Comparison of ENCODE assay signal across 1 cellular context in the genomic region with DNA sequence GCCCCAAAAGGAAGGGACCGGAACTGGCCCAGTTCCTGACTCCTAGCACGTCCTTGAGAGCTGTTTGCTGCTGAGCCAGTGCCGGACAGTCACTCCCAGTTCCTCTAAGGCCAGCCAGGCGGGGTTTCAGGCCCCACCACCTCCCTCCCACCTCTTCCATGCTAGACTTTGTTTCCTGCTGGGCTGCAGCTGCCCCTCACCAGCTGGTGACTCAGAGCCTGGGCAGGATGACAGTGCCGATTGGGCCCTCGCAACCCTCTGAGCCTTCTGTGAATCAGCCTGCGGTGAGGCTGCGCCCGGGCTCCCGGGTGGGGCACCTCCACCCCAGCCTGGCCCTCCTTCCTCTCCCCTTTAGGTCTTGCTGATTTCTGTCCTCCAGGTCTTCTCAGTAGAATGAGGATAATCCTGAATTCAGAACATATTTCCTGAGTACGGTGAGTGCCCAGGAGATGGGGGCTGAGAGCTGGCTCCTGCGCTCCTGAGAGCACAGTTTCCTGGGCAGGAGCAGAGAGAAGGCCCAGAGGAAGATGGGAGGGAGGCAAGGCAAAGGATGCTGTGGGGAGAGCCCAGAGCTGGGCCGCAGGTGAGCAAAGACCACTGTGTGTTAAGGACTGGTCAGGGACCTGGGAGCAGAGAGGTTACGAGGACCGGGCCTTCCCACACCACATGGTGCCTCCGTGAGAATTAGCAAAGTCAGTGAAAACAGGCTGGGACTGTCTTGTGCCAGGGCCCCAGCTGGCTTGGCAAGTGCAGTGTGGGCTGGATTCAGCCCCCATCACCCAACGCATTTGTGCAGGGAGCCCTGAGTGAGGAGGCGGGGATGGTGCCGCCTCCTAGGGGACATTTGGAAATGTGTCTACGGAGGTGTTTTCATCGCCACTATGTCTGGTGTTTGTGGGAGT.
TF ChIP-seq lines count a peak whose summit lies in the region.

No MANE protein-coding gene starts in this region.

TF ChIP-seq in HEK293, 187 proteins besides CTCF, POLR2A, EP300 and RAD21 (continued from another document):
- TF ChIP-seq PRDM10 (tag by site-specific recombination; IDR thresholded peaks at IDR 0.05): no peak
- TF ChIP-seq ZNF654 (tag by site-specific recombination; IDR thresholded peaks at IDR 0.05; ENCODE audit: low read depth): no peak
- no peak for TF ChIP-seq ZFP41 (tag by site-specific recombination; IDR thresholded peaks at IDR 0.05; ENCODE audit: borderline replicate concordance)
- TF ChIP-seq ZNF248 (tag by site-specific recombination; IDR thresholded peaks at IDR 0.05): no peak
- no peak for TF ChIP-seq ZNF202 (tag by site-specific recombination; IDR thresholded peaks at IDR 0.05; ENCODE audit: borderline replicate concordance)
- TF ChIP-seq HOXC10 (CRISPR knock-in tag; IDR thresholded peaks at IDR 0.05): no peak
- TF ChIP-seq, protein P1, sequence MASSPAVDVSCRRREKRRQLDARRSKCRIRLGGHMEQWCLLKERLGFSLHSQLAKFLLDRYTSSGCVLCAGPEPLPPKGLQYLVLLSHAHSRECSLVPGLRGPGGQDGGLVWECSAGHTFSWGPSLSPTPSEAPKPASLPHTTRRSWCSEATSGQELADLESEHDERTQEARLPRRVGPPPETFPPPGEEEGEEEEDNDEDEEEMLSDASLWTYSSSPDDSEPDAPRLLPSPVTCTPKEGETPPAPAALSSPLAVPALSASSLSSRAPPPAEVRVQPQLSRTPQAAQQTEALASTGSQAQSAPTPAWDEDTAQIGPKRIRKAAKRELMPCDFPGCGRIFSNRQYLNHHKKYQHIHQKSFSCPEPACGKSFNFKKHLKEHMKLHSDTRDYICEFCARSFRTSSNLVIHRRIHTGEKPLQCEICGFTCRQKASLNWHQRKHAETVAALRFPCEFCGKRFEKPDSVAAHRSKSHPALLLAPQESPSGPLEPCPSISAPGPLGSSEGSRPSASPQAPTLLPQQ (tag by site-specific recombination; IDR thresholded peaks at IDR 0.05): peak; percentile 98
- no peak for TF ChIP-seq ZNF747 (tag by site-specific recombination; IDR thresholded peaks at IDR 0.05)
- peak; percentile 91 for TF ChIP-seq ZFHX2 (tag by site-specific recombination; conservative IDR thresholded peaks at IDR 0.05)
- peak; percentile 81 for TF ChIP-seq EGR2 (tag by site-specific recombination; IDR thresholded peaks at IDR 0.05; ENCODE audit: low read depth)
- TF ChIP-seq ZNF121 (tag by site-specific recombination; IDR thresholded peaks at IDR 0.05): no peak
- no peak for TF ChIP-seq ZBTB48 (tag by site-specific recombination; IDR thresholded peaks at IDR 0.05)
- TF ChIP-seq ZBTB49 (tag by site-specific recombination; IDR thresholded peaks at IDR 0.05; ENCODE audit: low read depth): no peak
- TF ChIP-seq, protein P2, sequence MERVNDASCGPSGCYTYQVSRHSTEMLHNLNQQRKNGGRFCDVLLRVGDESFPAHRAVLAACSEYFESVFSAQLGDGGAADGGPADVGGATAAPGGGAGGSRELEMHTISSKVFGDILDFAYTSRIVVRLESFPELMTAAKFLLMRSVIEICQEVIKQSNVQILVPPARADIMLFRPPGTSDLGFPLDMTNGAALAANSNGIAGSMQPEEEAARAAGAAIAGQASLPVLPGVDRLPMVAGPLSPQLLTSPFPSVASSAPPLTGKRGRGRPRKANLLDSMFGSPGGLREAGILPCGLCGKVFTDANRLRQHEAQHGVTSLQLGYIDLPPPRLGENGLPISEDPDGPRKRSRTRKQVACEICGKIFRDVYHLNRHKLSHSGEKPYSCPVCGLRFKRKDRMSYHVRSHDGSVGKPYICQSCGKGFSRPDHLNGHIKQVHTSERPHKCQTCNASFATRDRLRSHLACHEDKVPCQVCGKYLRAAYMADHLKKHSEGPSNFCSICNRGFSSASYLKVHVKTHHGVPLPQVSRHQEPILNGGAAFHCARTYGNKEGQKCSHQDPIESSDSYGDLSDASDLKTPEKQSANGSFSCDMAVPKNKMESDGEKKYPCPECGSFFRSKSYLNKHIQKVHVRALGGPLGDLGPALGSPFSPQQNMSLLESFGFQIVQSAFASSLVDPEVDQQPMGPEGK (tag by site-specific recombination; IDR thresholded peaks at IDR 0.05): peak; percentile 73
- TF ChIP-seq ZNF792 (tag by site-specific recombination; IDR thresholded peaks at IDR 0.05): no peak
- no peak for TF ChIP-seq ZNF791 (tag by site-specific recombination; IDR thresholded peaks at IDR 0.05)
- no peak for TF ChIP-seq ZNF169 (tag by site-specific recombination; IDR thresholded peaks at IDR 0.05)
- TF ChIP-seq, protein P3, sequence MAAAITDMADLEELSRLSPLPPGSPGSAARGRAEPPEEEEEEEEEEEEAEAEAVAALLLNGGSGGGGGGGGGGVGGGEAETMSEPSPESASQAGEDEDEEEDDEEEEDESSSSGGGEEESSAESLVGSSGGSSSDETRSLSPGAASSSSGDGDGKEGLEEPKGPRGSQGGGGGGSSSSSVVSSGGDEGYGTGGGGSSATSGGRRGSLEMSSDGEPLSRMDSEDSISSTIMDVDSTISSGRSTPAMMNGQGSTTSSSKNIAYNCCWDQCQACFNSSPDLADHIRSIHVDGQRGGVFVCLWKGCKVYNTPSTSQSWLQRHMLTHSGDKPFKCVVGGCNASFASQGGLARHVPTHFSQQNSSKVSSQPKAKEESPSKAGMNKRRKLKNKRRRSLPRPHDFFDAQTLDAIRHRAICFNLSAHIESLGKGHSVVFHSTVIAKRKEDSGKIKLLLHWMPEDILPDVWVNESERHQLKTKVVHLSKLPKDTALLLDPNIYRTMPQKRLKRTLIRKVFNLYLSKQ (tag by site-specific recombination; IDR thresholded peaks at IDR 0.05; ENCODE audit: borderline replicate concordance): no peak
- no peak for TF ChIP-seq ZNF341 (tag by site-specific recombination; IDR thresholded peaks at IDR 0.05; ENCODE audit: low read depth)
- no peak for TF ChIP-seq ZNF777 (tag by site-specific recombination; IDR thresholded peaks at IDR 0.05; ENCODE audit: borderline replicate concordance)
- TF ChIP-seq ZNF610 (tag by site-specific recombination; IDR thresholded peaks at IDR 0.05; ENCODE audit: borderline replicate concordance): no peak
- peak; percentile 26; the same call in 1 of the 2 replicates for TF ChIP-seq GLIS2 (tag by site-specific recombination; IDR thresholded peaks at IDR 0.05)
- no peak for TF ChIP-seq ZNF843 (tag by site-specific recombination; IDR thresholded peaks at IDR 0.05)
- no peak for TF ChIP-seq ZSCAN18 (tag by site-specific recombination; IDR thresholded peaks at IDR 0.05)
- TF ChIP-seq MZF1 (tag by site-specific recombination; IDR thresholded peaks at IDR 0.05; ENCODE audit: borderline replicate concordance): no peak
- TF ChIP-seq, protein P4, sequence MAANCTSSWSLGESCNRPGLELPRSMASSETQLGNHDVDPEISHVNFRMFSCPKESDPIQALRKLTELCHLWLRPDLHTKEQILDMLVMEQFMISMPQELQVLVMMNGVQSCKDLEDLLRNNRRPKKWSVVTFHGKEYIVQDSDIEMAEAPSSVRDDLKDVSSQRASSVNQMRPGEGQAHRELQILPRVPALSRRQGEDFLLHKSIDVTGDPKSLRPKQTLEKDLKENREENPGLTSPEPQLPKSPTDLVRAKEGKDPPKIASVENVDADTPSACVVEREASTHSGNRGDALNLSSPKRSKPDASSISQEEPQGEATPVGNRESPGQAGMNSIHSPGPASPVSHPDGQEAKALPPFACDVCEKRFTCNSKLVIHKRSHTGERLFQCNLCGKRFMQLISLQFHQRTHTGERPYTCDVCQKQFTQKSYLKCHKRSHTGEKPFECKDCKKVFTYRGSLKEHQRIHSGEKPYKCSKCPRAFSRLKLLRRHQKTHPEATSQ (tag by site-specific recombination; IDR thresholded peaks at IDR 0.05): no peak
- no peak for TF ChIP-seq ZNF585B (tag by site-specific recombination; IDR thresholded peaks at IDR 0.05)
- TF ChIP-seq ZNF416 (tag by site-specific recombination; IDR thresholded peaks at IDR 0.05): no peak
- TF ChIP-seq FEZF1 (tag by site-specific recombination; IDR thresholded peaks at IDR 0.05): no peak
- no peak for TF ChIP-seq ZNF513 (tag by site-specific recombination; IDR thresholded peaks at IDR 0.05)
- no peak for TF ChIP-seq ZNF561 (tag by site-specific recombination; IDR thresholded peaks at IDR 0.05; ENCODE audit: borderline replicate concordance)
- no peak for TF ChIP-seq HOXD13 (CRISPR knock-in tag; IDR thresholded peaks at IDR 0.05; ENCODE audit: borderline replicate concordance)
- TF ChIP-seq ZNF23 (tag by site-specific recombination; IDR thresholded peaks at IDR 0.05; ENCODE audit: borderline replicate concordance): no peak
- TF ChIP-seq TCF7L2 (IDR thresholded peaks at IDR 0.05; ENCODE audit: borderline replicate concordance, low read depth, low read length): no peak
- TF ChIP-seq ZNF629 (tag by site-specific recombination; IDR thresholded peaks at IDR 0.05): no peak
- peak; percentile 53 for TF ChIP-seq SP2 (tag by site-specific recombination; IDR thresholded peaks at IDR 0.05)
- TF ChIP-seq ZNF501 (tag by site-specific recombination; IDR thresholded peaks at IDR 0.05): no peak
